ENCODE assay signal across 19 cellular contexts in genomic region chr17:16936536-16937310, GRCh38. TPM values are rescaled to one million over a fixed set of nuclear protein-coding genes. Genes with fewer than 3 reads are reported as not detected.
DNase-seq lines count a peak whose midpoint lies in the region; ATAC-seq and TF ChIP-seq lines count a peak whose summit lies in the region.
"Had no signal": no experiment of that assay in that cellular context is flagged by ENCODE, and none has a peak within 500 bp of the region (broad histone marks: within the 10 kb centered on the region; RNA-seq: fewer than 3 reads in every experiment).

No MANE protein-coding gene starts in this region.

- no peak overlapping the region for H3K27ac ChIP-seq in vagina
- H3K27ac ChIP-seq: KMS-11, PC-9 had no signal

- DNase-seq in left ventricle myocardium superior (peak; percentile 3), left cardiac atrium (no peak), ecto neural progenitor cell (ENCODE audit: low spot score) (peak; percentile 41), sciatic nerve (ENCODE audit: low spot score) (peak; percentile 10), vagina (ENCODE audit: extremely low spot score in 2 of 2) (peak; percentile 13 to 72), COLO668 (lab: John Stamatoyannopoulos, UW; ENCODE audit: unreplicated experiment) (no peak), T-helper 9 cell (no peak)
- DNase-seq: DMS79, GDM1, NCI-H1092, NCI-H187 treated with DMSO at 0.1 percent for 48 hours, NCI-H446, NCI-H748 treated with DMSO at 0.1 percent for 48 hours, PC-9 had no signal

- intact Hi-C loops in left ventricle myocardium superior (cut with micrococcal nuclease): no loop called here
- intact Hi-C loops in left cardiac atrium (cut with DNase I): no loop called here
- intact Hi-C loops in sciatic nerve (cut with DNase I): no loop called here
- intact Hi-C loops in vagina (cut with DNase I): no loop called here

- no peaks in the 10 kb centered on the region for H3K36me3 ChIP-seq in vagina

- H3K4me1 ChIP-seq in vagina: no peaks in the 10 kb centered on the region

- no peaks in the 10 kb centered on the region for H3K27me3 ChIP-seq in vagina

- TF ChIP-seq CTCF in vagina (IDR thresholded peaks at IDR 0.05): no peak

- no peak overlapping the region for H3K4me3 ChIP-seq in vagina
- H3K4me3 ChIP-seq: GM23338, PC-9 had no signal

- TF ChIP-seq POLR2A in vagina (IDR thresholded peaks at IDR 0.05): no peak

- H3K9me3 ChIP-seq in vagina: no peaks in the 10 kb centered on the region

- ATAC-seq in left ventricle myocardium superior: no peak
- ATAC-seq in left cardiac atrium: no peak
- no peak for ATAC-seq in sciatic nerve
- no peak for ATAC-seq in HG03342 (IDR thresholded peaks at IDR 0.05; ENCODE audit: unreplicated experiment)
- ATAC-seq: GM23338 had no signal

RNA-seq across cellular contexts. Expression of gene TNFRSF13B, which starts 35.2 kb away (rescaled TPM):
- total RNA-seq in left ventricle myocardium superior (not detected), left cardiac atrium (not detected), sciatic nerve (not detected), vagina (not detected)
- total RNA-seq: CD4-positive, alpha-beta T cell; GM23338; MCF 10A; PC-9 had no signal

Comparison
In these comparisons a context has a peak if more than half of its experiments do, and no peak if none do; other contexts are left out.
1. DNase-seq: peak in left ventricle myocardium superior (single experiment), ecto neural progenitor cell (single experiment), sciatic nerve (single experiment) and vagina (2 of 2); none in left cardiac atrium (single experiment), COLO668 (single experiment) and T-helper 9 cell (single experiment).